1 cellular context compared by ENCODE assay signal in the genomic region with DNA sequence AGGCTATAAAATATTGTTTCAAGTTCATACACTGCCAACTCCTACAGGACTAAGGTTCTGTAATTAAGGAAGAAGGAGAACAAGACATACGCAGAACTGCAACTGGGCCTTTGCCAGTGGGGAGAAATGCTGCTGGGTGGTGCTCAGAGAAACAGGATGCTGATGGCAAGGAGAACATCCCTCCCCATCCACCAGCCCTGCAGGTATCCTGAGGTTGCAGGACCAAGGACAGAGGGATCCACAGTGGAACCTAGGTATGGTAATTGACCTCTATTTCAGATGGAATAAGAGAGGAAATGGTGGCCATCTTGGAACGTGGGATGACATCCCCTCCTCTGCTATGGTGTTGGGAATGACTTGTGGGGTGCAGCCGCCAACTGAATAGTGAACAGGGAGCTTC.
TF ChIP-seq lines count a peak whose summit lies in the region.

No MANE protein-coding gene starts in this region.

TF ChIP-seq in PFSK-1, 5 proteins besides CTCF, POLR2A, EP300 and RAD21 (continued from another document):
- no peak for TF ChIP-seq SIN3A (IDR thresholded peaks at IDR 0.05; ENCODE audit: borderline replicate concordance, insufficient read depth, low read length)
- TF ChIP-seq, protein P1, sequence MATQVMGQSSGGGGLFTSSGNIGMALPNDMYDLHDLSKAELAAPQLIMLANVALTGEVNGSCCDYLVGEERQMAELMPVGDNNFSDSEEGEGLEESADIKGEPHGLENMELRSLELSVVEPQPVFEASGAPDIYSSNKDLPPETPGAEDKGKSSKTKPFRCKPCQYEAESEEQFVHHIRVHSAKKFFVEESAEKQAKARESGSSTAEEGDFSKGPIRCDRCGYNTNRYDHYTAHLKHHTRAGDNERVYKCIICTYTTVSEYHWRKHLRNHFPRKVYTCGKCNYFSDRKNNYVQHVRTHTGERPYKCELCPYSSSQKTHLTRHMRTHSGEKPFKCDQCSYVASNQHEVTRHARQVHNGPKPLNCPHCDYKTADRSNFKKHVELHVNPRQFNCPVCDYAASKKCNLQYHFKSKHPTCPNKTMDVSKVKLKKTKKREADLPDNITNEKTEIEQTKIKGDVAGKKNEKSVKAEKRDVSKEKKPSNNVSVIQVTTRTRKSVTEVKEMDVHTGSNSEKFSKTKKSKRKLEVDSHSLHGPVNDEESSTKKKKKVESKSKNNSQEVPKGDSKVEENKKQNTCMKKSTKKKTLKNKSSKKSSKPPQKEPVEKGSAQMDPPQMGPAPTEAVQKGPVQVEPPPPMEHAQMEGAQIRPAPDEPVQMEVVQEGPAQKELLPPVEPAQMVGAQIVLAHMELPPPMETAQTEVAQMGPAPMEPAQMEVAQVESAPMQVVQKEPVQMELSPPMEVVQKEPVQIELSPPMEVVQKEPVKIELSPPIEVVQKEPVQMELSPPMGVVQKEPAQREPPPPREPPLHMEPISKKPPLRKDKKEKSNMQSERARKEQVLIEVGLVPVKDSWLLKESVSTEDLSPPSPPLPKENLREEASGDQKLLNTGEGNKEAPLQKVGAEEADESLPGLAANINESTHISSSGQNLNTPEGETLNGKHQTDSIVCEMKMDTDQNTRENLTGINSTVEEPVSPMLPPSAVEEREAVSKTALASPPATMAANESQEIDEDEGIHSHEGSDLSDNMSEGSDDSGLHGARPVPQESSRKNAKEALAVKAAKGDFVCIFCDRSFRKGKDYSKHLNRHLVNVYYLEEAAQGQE (IDR thresholded peaks at IDR 0.05; ENCODE audit: insufficient read depth in 1 of 2, low read depth in 2 of 2, low read length in 2 of 2): peak; percentile 44 to 74; a peak in 2 of 4 replicates
